14 cellular contexts compared by ENCODE assay signal in the genomic region with DNA sequence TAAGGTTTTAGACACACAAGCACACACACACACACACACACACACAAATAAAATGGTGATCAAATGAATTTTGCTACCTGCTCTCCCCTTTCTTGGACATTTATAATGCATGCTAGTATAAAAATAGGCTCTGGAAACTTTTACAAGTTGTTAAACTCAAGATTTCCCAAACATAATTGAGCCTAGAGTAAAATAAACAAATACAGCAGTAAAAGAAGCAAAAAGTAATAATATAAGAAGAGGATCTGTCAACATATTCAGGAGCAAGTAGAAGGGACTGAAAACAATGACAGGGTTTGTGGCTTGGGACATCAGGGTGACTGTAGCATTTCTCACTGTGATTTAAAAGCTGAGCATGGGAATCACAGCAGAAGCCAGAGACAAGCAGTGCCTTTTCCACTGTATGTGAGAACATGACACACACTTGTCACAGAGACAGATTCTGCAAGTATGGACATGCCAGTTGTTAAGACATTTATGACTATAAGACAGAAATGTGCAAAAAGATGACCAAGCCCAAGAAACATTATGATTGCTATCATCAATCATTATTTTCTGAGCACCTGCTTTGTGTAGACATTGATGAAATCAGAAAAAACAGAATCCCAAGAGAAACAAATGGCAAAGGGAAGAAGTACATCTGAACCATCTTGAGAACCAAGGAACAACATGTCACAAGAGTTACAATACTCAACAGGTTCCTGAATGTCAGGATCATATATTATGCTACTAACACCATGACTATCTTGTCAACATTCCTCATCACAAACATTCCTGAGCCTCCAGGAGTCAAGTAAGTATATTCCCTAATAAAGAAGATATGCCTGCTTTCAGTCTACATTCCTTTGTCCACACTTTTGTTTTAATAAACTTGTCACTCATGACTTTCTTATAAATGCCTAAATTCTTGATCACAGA. TPM values are rescaled to one million over a fixed set of nuclear protein-coding genes. Genes with fewer than 3 reads are reported as not detected.
"Had no signal": no experiment of that assay in that cellular context is flagged by ENCODE, and none has a peak within 500 bp of the region (broad histone marks: within the 10 kb centered on the region; RNA-seq: fewer than 3 reads in every experiment).

No MANE protein-coding gene starts in this region.

- H3K4me1 ChIP-seq: uterus had no signal

- ATAC-seq: stimulated activated naive CD8-positive, alpha-beta T cell treated with anti-CD3 and anti-CD28 coated beads, Interleukin-15, amount 100 ng/mL, for 72 hours had no signal

- H3K27ac ChIP-seq: cardiac muscle cell, left ventricle myocardium inferior, uterus had no signal

- FAIRE-seq: colon, islet of Langerhans had no signal

- H3K9me3 ChIP-seq: left ventricle myocardium inferior, thoracic aorta, uterus had no signal

- DNase-seq: activated CD4-positive, alpha-beta memory T cell treated with anti-CD3 and anti-CD28 coated beads for 36 hours; activated gamma-delta T cell; activated T-cell treated with anti-CD3 and anti-CD28 coated beads, Interleukin-2, amount 50 U/mL, for 48 hours; anterior cingulate cortex; effector CD8-positive, alpha-beta T cell; head of caudate nucleus; left ventricle myocardium inferior; stimulated activated CD4-positive, alpha-beta T cell treated with anti-CD3 and anti-CD28 coated beads, Interleukin-4, amount 100 ng/mL, for 4 hours; stimulated activated naive CD8-positive, alpha-beta T cell treated with anti-CD3 and anti-CD28 coated beads, Interleukin-15, amount 100 ng/mL, for 72 hours; uterus had no signal

- H3K36me3 ChIP-seq: cardiac muscle cell, left ventricle myocardium inferior, thoracic aorta, uterus had no signal

- H3K27me3 ChIP-seq: uterus had no signal

- H3K4me3 ChIP-seq: cardiac muscle cell, left ventricle myocardium inferior, thoracic aorta, uterus had no signal

RNA-seq across cellular contexts. Expression of gene THRB, which starts 7.1 kb away (rescaled TPM):
- total RNA-seq: activated CD4-positive, alpha-beta memory T cell treated with anti-CD3 and anti-CD28 coated beads for 36 hours had no signal
